16 cellular contexts compared by ENCODE assay signal in the genomic region with DNA sequence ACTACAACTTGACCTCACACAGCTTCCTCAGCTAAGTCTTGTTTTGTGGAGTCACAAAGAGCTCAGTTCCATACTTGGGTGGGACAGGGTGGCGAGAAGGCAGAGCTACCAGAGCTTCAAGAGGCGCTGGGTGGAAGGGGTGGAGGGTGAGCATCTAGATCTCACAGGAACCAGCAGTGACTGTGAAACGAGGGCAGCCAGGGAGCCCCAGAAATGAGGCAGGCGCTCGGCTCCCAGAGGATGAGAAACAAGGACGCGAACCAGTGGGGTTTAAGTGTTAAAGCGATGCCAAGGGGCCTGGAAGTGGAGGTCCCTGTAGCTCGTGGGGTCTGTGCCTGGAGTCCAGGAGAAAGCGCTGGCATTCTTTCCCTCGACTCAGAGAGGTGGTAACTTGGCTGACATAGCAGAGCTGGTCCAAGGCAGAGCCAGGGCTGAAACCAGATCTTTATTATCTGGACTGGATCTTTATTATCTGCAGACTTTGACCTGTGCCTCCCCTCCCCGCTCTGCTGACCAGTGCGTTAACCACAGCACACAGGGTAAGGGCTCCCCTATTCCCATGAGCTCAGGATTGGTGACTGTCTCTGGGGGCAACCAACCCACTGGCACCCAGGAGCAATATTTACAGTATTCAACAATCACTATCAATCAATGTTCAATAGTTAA. TPM values are rescaled to one million over a fixed set of nuclear protein-coding genes. Genes with fewer than 3 reads are reported as not detected.
DNase-seq lines count a peak whose midpoint lies in the region; ATAC-seq and TF ChIP-seq lines count a peak whose summit lies in the region.
"Had no signal": no experiment of that assay in that cellular context is flagged by ENCODE, and none has a peak within 500 bp of the region (broad histone marks: within the 10 kb centered on the region; RNA-seq: fewer than 3 reads in every experiment).

No MANE protein-coding gene starts in this region.

- ATAC-seq in SK-N-SH treated with all-trans-retinoic acid at 6 μM for 48 hours, result peak; percentile 17; the same call in 2 of the 3 replicates
- ATAC-seq in left colon, result peak; percentile 68
- no peak for ATAC-seq in HG03135 (IDR thresholded peaks at IDR 0.05; ENCODE audit: unreplicated experiment)

- H3K27me3 Mint-ChIP-seq in neural crest cell (ENCODE audit: low read depth), result no peaks in the 10 kb centered on the region

- H3K4me3 ChIP-seq in MG63, result no peak overlapping the region
- H3K4me3 ChIP-seq: A549, GM23248 had no signal

- DNase-seq in left colon, result no peak
- no peak for DNase-seq in neural crest cell (ENCODE audit: low read depth, low spot score)
- DNase-seq in retina, result no peak
- DNase-seq in MG63, result no peak
- DNase-seq: BE2C; CD4-positive, alpha-beta memory T cell; DMS153; DMS79 treated with DMSO at 0.1 percent for 48 hours; EL; GM23248; H7; KG1 had no signal

- H3K4me3 Mint-ChIP-seq in neural crest cell, result no peak overlapping the region
- H3K4me3 Mint-ChIP-seq: CD4-positive, alpha-beta memory T cell had no signal

- intact Hi-C loops in left colon (cut with DNase I, micrococcal nuclease), result no loop called here

- H3K9me3 ChIP-seq in MG63, result no peaks in the 10 kb centered on the region
- H3K9me3 ChIP-seq: BE2C had no signal

- no peaks in the 10 kb centered on the region for H3K36me3 Mint-ChIP-seq in neural crest cell (ENCODE audit: low read depth)
- H3K36me3 Mint-ChIP-seq: CD4-positive, alpha-beta memory T cell; IgD-negative memory B cell had no signal

- no peaks in the 10 kb centered on the region for H3K36me3 ChIP-seq in MG63
- H3K36me3 ChIP-seq: BE2C had no signal

- H3K4me1 Mint-ChIP-seq in neural crest cell, result peaks cover 4% of the 10 kb centered on the region

- peak overlapping the region; percentile 43 for H3K27ac Mint-ChIP-seq in neural crest cell (ENCODE audit: unreplicated experiment)
- H3K27ac Mint-ChIP-seq: IgD-negative memory B cell had no signal

- no peaks in the 10 kb centered on the region for H3K9me3 Mint-ChIP-seq in neural crest cell

- H3K27me3 ChIP-seq in MG63, result peaks cover 2% of the 10 kb centered on the region; the same call in 1 of the 2 replicates

- TF ChIP-seq CTCF in neural crest cell (conservative IDR thresholded peaks at IDR 0.05), result no peak

TF ChIP-seq in SK-N-SH treated with all-trans-retinoic acid at 6 μM for 48 hours, 23 proteins besides CTCF, POLR2A, EP300 and RAD21:
- TF ChIP-seq GLIS3 (CRISPR knock-in tag; IDR thresholded peaks at IDR 0.05) (no peak), ISL1 (CRISPR knock-in tag; IDR thresholded peaks at IDR 0.05) (no peak), ESRRG (CRISPR knock-in tag; IDR thresholded peaks at IDR 0.05) (no peak), ZNF70 (CRISPR knock-in tag; IDR thresholded peaks at IDR 0.05) (no peak), CSDC2 (CRISPR knock-in tag; IDR thresholded peaks at IDR 0.05) (no peak), SNAI2 (CRISPR knock-in tag; IDR thresholded peaks at IDR 0.05) (no peak), TOX (CRISPR knock-in tag; IDR thresholded peaks at IDR 0.05; ENCODE audit: borderline replicate concordance) (no peak)
- TF ChIP-seq, protein P1, sequence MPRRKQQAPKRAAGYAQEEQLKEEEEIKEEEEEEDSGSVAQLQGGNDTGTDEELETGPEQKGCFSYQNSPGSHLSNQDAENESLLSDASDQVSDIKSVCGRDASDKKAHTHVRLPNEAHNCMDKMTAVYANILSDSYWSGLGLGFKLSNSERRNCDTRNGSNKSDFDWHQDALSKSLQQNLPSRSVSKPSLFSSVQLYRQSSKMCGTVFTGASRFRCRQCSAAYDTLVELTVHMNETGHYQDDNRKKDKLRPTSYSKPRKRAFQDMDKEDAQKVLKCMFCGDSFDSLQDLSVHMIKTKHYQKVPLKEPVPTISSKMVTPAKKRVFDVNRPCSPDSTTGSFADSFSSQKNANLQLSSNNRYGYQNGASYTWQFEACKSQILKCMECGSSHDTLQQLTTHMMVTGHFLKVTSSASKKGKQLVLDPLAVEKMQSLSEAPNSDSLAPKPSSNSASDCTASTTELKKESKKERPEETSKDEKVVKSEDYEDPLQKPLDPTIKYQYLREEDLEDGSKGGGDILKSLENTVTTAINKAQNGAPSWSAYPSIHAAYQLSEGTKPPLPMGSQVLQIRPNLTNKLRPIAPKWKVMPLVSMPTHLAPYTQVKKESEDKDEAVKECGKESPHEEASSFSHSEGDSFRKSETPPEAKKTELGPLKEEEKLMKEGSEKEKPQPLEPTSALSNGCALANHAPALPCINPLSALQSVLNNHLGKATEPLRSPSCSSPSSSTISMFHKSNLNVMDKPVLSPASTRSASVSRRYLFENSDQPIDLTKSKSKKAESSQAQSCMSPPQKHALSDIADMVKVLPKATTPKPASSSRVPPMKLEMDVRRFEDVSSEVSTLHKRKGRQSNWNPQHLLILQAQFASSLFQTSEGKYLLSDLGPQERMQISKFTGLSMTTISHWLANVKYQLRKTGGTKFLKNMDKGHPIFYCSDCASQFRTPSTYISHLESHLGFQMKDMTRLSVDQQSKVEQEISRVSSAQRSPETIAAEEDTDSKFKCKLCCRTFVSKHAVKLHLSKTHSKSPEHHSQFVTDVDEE (CRISPR knock-in tag; IDR thresholded peaks at IDR 0.05), result no peak
TF ChIP-seq in SK-N-SH treated with all-trans-retinoic acid at 6 μM for 48 hours: peak in this region for 0.

RNA-seq across cellular contexts. Expression of a gene that starts 26.2 kb away (rescaled TPM):
- not detected for total RNA-seq in left colon
- not detected in 2 replicates for total RNA-seq in neural crest cell
- total RNA-seq in MG63 (2014; rRNA removed; shearing (Covaris generic); ENCODE audit: low replicate concordance), result not detected in 2 replicates
- total RNA-seq: CD4-positive, alpha-beta memory T cell; GM23248 had no signal
